In the genomic region with DNA sequence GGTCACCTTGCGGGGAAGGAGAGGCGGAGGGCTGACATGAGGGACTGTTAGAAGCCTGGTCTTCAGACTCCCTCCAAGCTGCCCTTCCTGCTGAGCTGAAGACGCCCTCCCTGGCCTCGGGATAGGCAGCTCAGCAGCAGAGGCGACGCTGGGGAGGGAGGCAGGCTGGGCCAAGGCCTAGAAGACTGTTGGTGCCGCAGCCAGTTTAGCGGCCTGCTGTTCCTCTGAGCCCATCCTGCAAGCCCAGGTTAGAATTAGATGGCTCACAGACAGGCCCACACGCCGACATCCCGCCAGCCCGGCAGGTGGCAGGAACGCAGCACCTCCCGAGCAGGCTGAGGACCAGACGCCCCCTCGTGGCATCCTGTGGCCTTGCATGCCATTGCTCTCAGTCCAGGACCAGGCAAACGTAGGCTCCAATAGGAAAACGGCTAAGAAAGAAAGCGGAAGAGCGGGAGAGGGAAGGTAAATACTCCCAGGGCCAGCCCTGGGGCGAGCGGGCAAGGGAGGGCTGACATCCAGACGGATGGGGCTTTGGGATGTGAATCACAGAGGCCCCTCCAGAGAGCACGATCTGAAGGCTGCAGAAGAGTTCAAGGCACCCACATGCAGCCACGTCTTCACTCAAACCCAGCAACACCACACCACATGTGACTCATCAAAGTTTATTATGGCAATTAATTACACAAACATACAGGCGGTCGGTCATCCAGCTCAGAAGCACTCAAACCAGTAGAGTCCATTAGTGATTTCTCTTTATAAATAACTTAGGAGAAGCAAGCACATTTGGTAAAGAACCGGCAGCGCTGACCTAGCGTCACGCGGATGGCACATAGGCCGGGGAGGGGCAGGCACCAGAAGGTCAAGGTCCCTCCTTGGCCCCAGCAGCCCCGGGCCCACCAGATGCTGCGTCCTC, we compare ENCODE assay signal across 8 cellular contexts. TPM values are rescaled to one million over a fixed set of nuclear protein-coding genes. Genes with fewer than 3 reads are reported as not detected.
DNase-seq lines count a peak whose midpoint lies in the region; ATAC-seq and TF ChIP-seq lines count a peak whose summit lies in the region.

No MANE protein-coding gene starts in this region.

- no peak for TF ChIP-seq POLR2A in esophagus squamous epithelium (IDR thresholded peaks at IDR 0.05)

- ATAC-seq in GM21360 (IDR thresholded peaks at IDR 0.05; ENCODE audit: unreplicated experiment): peak; percentile 84
- peak; percentile 93 for ATAC-seq in stimulated activated naive CD8-positive, alpha-beta T cell treated with anti-CD3 and anti-CD28 coated beads, Interleukin-15, amount 100 ng/mL, for 72 hours

- H4K20me1 ChIP-seq in BLaER1 treated with 17β-estradiol and CSF1 and Interleukin-3, amounts not matched to agents 10 nM and 100 nM: peaks cover 26 to 96% (median 41%) of the 10 kb centered on the region in 11 experiments; a peak in 21 of 22 replicates

- H3K4me1 Mint-ChIP-seq in nephron: peaks cover 29% of the 10 kb centered on the region
- H3K4me1 Mint-ChIP-seq in stimulated activated naive CD8-positive, alpha-beta T cell treated with anti-CD3 and anti-CD28 coated beads, Interleukin-15, amount 100 ng/mL, for 72 hours: peaks cover 42% of the 10 kb centered on the region

- intact Hi-C loops in esophagus squamous epithelium (cut with DNase I): loop anchor here (10.0 kb wide), 2 partner anchors 55 to 305 kb away; no protein-coding TSS in a partner anchor

- TF ChIP-seq CTCF in esophagus squamous epithelium (IDR thresholded peaks at IDR 0.05): peak; percentile 99 to 100 (median 100)
- TF ChIP-seq CTCF in nephron (IDR thresholded peaks at IDR 0.05; ENCODE audit: unreplicated experiment in 3 of 3): peak; percentile 99 to 100 (median 100)

- peak overlapping the region in 8 of 11 experiments; percentile 4 to 51 (median 42); a peak in 7 of 22 replicates for H3K9ac ChIP-seq in BLaER1 treated with 17β-estradiol and CSF1 and Interleukin-3, amounts not matched to agents 10 nM and 100 nM

- peaks cover 0 to 71% (median 0%) of the 10 kb centered on the region in 11 experiments; a peak in 11 of 22 replicates for H3K36me3 ChIP-seq in BLaER1 treated with 17β-estradiol and CSF1 and Interleukin-3, amounts not matched to agents 10 nM and 100 nM
- H3K36me3 ChIP-seq in esophagus squamous epithelium: peaks cover 20 to 62% (median 21%) of the 10 kb centered on the region in 3 donors

- no peaks in the 10 kb centered on the region for H3K27me3 Mint-ChIP-seq in nephron (ENCODE audit: low read depth)
- no peaks in the 10 kb centered on the region for H3K27me3 Mint-ChIP-seq in stimulated activated naive CD8-positive, alpha-beta T cell treated with anti-CD3 and anti-CD28 coated beads, Interleukin-15, amount 100 ng/mL, for 72 hours

- DNase-seq in HuH-7.5 (ENCODE audit: low spot score): peak; percentile 100
- DNase-seq in activated CD8-positive, alpha-beta memory T cell treated with anti-CD3 and anti-CD28 coated beads, Interleukin-2, amount 50 U/mL, for 24 hours (ENCODE audit: extremely low read depth): peak; percentile 76
- DNase-seq in esophagus squamous epithelium (lab: John Stamatoyannopoulos, UW): no peak
- DNase-seq in stimulated activated naive CD8-positive, alpha-beta T cell treated with anti-CD3 and anti-CD28 coated beads, Interleukin-15, amount 100 ng/mL, for 72 hours: peak; percentile 88 to 90
- DNase-seq in NCI-H1048 (lab: John Stamatoyannopoulos, UW): no peak

- H3K36me3 Mint-ChIP-seq in nephron (ENCODE audit: low read depth): peaks cover 4% of the 10 kb centered on the region

- H3K4me1 ChIP-seq in BLaER1 treated with 17β-estradiol and CSF1 and Interleukin-3, amounts not matched to agents 10 nM and 100 nM: peaks cover 23 to 72% (median 56%) of the 10 kb centered on the region in 10 experiments
- peaks cover 6 to 16% (median 10%) of the 10 kb centered on the region in 3 donors for H3K4me1 ChIP-seq in esophagus squamous epithelium

- peak overlapping the region; percentile 7 to 24 (median 10) for H3K4me3 Mint-ChIP-seq in nephron
- peak overlapping the region; percentile 32 to 54 for H3K4me3 Mint-ChIP-seq in stimulated activated naive CD8-positive, alpha-beta T cell treated with anti-CD3 and anti-CD28 coated beads, Interleukin-15, amount 100 ng/mL, for 72 hours

- peak overlapping the region in 1 of 11 experiments; percentile 44; a peak in 4 of 22 replicates for H3K27ac ChIP-seq in BLaER1 treated with 17β-estradiol and CSF1 and Interleukin-3, amounts not matched to agents 10 nM and 100 nM
- peak overlapping the region; percentile 64 to 78 (median 68) for H3K27ac ChIP-seq in esophagus squamous epithelium

- H3K27ac Mint-ChIP-seq in nephron: peak overlapping the region; percentile 47 to 74 (median 54)
- H3K27ac Mint-ChIP-seq in stimulated activated naive CD8-positive, alpha-beta T cell treated with anti-CD3 and anti-CD28 coated beads, Interleukin-15, amount 100 ng/mL, for 72 hours: peak overlapping the region; percentile 63 to 93

- WGBS in esophagus squamous epithelium, 2 donors: 14 to 24% methylated on average over 15 to 20 of the region's 35 CpGs

- H3K27me3 ChIP-seq in BLaER1 treated with 17β-estradiol and CSF1 and Interleukin-3, amounts not matched to agents 10 nM and 100 nM: no peaks in the 10 kb centered on the region
- H3K27me3 ChIP-seq in esophagus squamous epithelium: no peaks in the 10 kb centered on the region

- H3K4me3 ChIP-seq in BLaER1 treated with 17β-estradiol and CSF1 and Interleukin-3, amounts not matched to agents 10 nM and 100 nM: no peak overlapping the region
- peak overlapping the region in 3 of 4 donors; percentile 19 to 52 (median 32) for H3K4me3 ChIP-seq in esophagus squamous epithelium

- no peaks in the 10 kb centered on the region for H3K9me3 ChIP-seq in BLaER1 treated with 17β-estradiol and CSF1 and Interleukin-3, amounts not matched to agents 10 nM and 100 nM (replicated peaks in 1 of 11)
- H3K9me3 ChIP-seq in esophagus squamous epithelium: no peaks in the 10 kb centered on the region

- H3K9me3 Mint-ChIP-seq in nephron: no peaks in the 10 kb centered on the region
- no peaks in the 10 kb centered on the region for H3K9me3 Mint-ChIP-seq in stimulated activated naive CD8-positive, alpha-beta T cell treated with anti-CD3 and anti-CD28 coated beads, Interleukin-15, amount 100 ng/mL, for 72 hours

- peak overlapping the region; percentile 44 to 78 (median 57) for H3K4me2 ChIP-seq in BLaER1 treated with 17β-estradiol and CSF1 and Interleukin-3, amounts not matched to agents 10 nM and 100 nM

RNA-seq across cellular contexts. Expression of a gene that starts 27.6 kb away (rescaled TPM):
- total RNA-seq in esophagus squamous epithelium: 1 to 10 TPM in 3 of 4 donors, under 1 TPM in 1; 0.75 to 5.8 (median 2.2) TPM

RNA-seq across cellular contexts. Expression of a gene that starts 31.4 kb away (rescaled TPM):
- 10 to 100 TPM; 12.6 to 23.5 (median 18.0) TPM for total RNA-seq in esophagus squamous epithelium

Comparison
In these comparisons a context has a peak if more than half of its experiments do, and no peak if none do; other contexts are left out.
1. H3K4me3 ChIP-seq: peak in esophagus squamous epithelium (3 of 4); none in BLaER1 treated with 17β-estradiol and CSF1 and Interleukin-3, amounts not matched to agents 10 nM and 100 nM (0 of 10).
2. DNase-seq: peak in HuH-7.5 (single experiment), activated CD8-positive, alpha-beta memory T cell treated with anti-CD3 and anti-CD28 coated beads, Interleukin-2, amount 50 U/mL, for 24 hours (single experiment) and stimulated activated naive CD8-positive, alpha-beta T cell treated with anti-CD3 and anti-CD28 coated beads, Interleukin-15, amount 100 ng/mL, for 72 hours (2 of 2); none in esophagus squamous epithelium (single experiment) and NCI-H1048 (single experiment).